ENCODE assay signal across 17 cellular contexts in the genomic region with DNA sequence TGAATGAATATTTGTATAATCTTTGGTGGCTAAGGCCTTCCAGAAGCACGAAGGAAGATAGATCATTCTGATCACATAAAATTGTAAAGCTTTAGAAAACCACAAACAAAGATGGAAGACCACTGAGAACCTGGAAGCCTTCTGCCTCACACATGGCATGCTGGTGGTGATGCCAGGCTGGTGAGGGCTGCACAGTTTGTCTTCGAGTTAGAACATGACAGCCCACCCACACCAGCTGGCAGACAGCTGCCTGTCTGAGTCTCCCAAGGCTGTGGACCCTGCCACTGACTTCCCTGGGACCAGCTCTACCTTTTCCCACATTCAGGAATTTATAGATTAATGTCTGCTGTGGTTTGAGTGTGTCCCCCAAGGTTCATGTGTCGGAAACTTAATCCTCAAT. TPM values are rescaled to one million over a fixed set of nuclear protein-coding genes. Genes with fewer than 3 reads are reported as not detected.
DNase-seq lines count a peak whose midpoint lies in the region; ATAC-seq and TF ChIP-seq lines count a peak whose summit lies in the region.
"Had no signal": no experiment of that assay in that cellular context is flagged by ENCODE, and none has a peak within 500 bp of the region (broad histone marks: within the 10 kb centered on the region; RNA-seq: fewer than 3 reads in every experiment).

No MANE protein-coding gene starts in this region.

- no peaks in the 10 kb centered on the region for H3K4me1 Mint-ChIP-seq in activated T-cell treated with anti-CD3 and anti-CD28 coated beads, Interleukin-2, amount 50 U/mL, for 72 hours (ENCODE audit: low read depth)
- peaks cover 44% of the 10 kb centered on the region for H3K4me1 Mint-ChIP-seq in glutamatergic neuron (ENCODE audit: low read depth, unreplicated experiment)
- H3K4me1 Mint-ChIP-seq: B cell; CD4-positive, CD25-positive, alpha-beta regulatory T cell had no signal

- no peak for TF ChIP-seq CTCF in glutamatergic neuron (IDR thresholded peaks at IDR 0.05; ENCODE audit: partially characterized antibody, unreplicated experiment)

- peaks cover 3% of the 10 kb centered on the region in 2 donors for H3K36me3 Mint-ChIP-seq in activated T-cell treated with anti-CD3 and anti-CD28 coated beads, Interleukin-2, amount 50 U/mL, for 72 hours (ENCODE audit: insufficient read depth in 2 of 2)
- peaks cover 8% of the 10 kb centered on the region for H3K36me3 Mint-ChIP-seq in glutamatergic neuron (ENCODE audit: unreplicated experiment)
- H3K36me3 Mint-ChIP-seq: CD4-positive, CD25-positive, alpha-beta regulatory T cell; CD8-positive, alpha-beta T cell had no signal

- ATAC-seq in activated T-cell treated with anti-CD3 and anti-CD28 coated beads, Interleukin-2, amount 50 U/mL, for 72 hours (replicated peaks in 1 of 2), result no peak
- ATAC-seq: CD8-positive, alpha-beta T cell had no signal

- DNase-seq in DMS 273 (lab: John Stamatoyannopoulos, UW; ENCODE audit: unreplicated experiment), result peak; percentile 39
- no peak for DNase-seq in DMS 273 treated with DMSO at 0.1 percent for 48 hours (lab: John Stamatoyannopoulos, UW)
- no peak for DNase-seq in activated T-cell treated with anti-CD3 and anti-CD28 coated beads, Interleukin-2, amount 50 U/mL, for 72 hours
- DNase-seq in activated T-cell treated with anti-CD3 and anti-CD28 coated beads, Interleukin-2, amount 50 U/mL, for 48 hours, result no peak
- DNase-seq in glutamatergic neuron, result no peak
- no peak for DNase-seq in SIG-M5 treated with dmso at 0.1 percent for 504 hours (lab: John Stamatoyannopoulos, UW; ENCODE audit: unreplicated experiment)
- DNase-seq: Caco-2; CD4-positive, CD25-positive, alpha-beta regulatory T cell; CD8-positive, alpha-beta T cell; DMS53; DMS79 treated with DMSO at 0.1 percent for 48 hours; GF-D8; GOT3; H7; HCEC 1CT had no signal

- peaks cover 28% of the 10 kb centered on the region for H3K27me3 Mint-ChIP-seq in activated T-cell treated with anti-CD3 and anti-CD28 coated beads, Interleukin-2, amount 50 U/mL, for 72 hours (ENCODE audit: low read depth)
- peaks cover 15% of the 10 kb centered on the region for H3K27me3 Mint-ChIP-seq in glutamatergic neuron (ENCODE audit: unreplicated experiment)

- peak overlapping the region; percentile 12 for H3K27ac Mint-ChIP-seq in activated T-cell treated with anti-CD3 and anti-CD28 coated beads, Interleukin-2, amount 50 U/mL, for 72 hours
- peak overlapping the region; percentile 12 for H3K27ac Mint-ChIP-seq in glutamatergic neuron (ENCODE audit: unreplicated experiment)
- H3K27ac Mint-ChIP-seq: B cell; CD4-positive, CD25-positive, alpha-beta regulatory T cell; CD8-positive, alpha-beta T cell had no signal

- H3K4me3 Mint-ChIP-seq in activated T-cell treated with anti-CD3 and anti-CD28 coated beads, Interleukin-2, amount 50 U/mL, for 72 hours, result no peak overlapping the region
- H3K4me3 Mint-ChIP-seq in glutamatergic neuron (ENCODE audit: unreplicated experiment), result no peak overlapping the region
- H3K4me3 Mint-ChIP-seq: B cell; CD4-positive, CD25-positive, alpha-beta regulatory T cell; CD8-positive, alpha-beta T cell had no signal

- peaks cover 7 to 8% of the 10 kb centered on the region in 2 donors for H3K9me3 Mint-ChIP-seq in activated T-cell treated with anti-CD3 and anti-CD28 coated beads, Interleukin-2, amount 50 U/mL, for 72 hours
- peaks cover 16% of the 10 kb centered on the region for H3K9me3 Mint-ChIP-seq in glutamatergic neuron (ENCODE audit: unreplicated experiment)

RNA-seq across cellular contexts. Expression of a gene that starts 48.8 kb away (rescaled TPM):
- total RNA-seq in activated T-cell treated with anti-CD3 and anti-CD28 coated beads, Interleukin-2, amount 50 U/mL, for 72 hours, result under 1 TPM; 0.05 to 0.42 TPM
- 240 TPM for total RNA-seq in glutamatergic neuron (ENCODE audit: unreplicated experiment)
- total RNA-seq: B cell, G401 had no signal

Comparison
In these comparisons a context has a peak if more than half of its experiments do, and no peak if none do; other contexts are left out.
1. RNA of a gene that starts 48.8 kb away (total RNA-seq): 240 TPM in glutamatergic neuron (single experiment); 0.05 to 0.42 TPM in activated T-cell treated with anti-CD3 and anti-CD28 coated beads, Interleukin-2, amount 50 U/mL, for 72 hours; every median in the first group is over 100 times any median in the second.